In genomic region chr22:50343541-50343935, GRCh38 we compare ENCODE assay signal across 8 cellular contexts. TPM values are rescaled to one million over a fixed set of nuclear protein-coding genes. Genes with fewer than 3 reads are reported as not detected.
DNase-seq lines count a peak whose midpoint lies in the region; ATAC-seq and TF ChIP-seq lines count a peak whose summit lies in the region.

No MANE protein-coding gene starts in this region.

- H3K36me3 Mint-ChIP-seq in activated B cell treated with CpG ODN at 0.5 μM for 24 hours (ENCODE audit: low read depth) = no peaks in the 10 kb centered on the region

- no CpG with 5 or more reads among the region's 9 CpGs for WGBS in hepatocyte (ENCODE audit: low lambda C conversion rate, missing lambda C conversion rate)
- 0 to 1% (median 1%) methylated on average over 1 to 9 of the region's 9 CpGs for WGBS in spleen, 5 donors

- no peak for TF ChIP-seq CTCF in activated B cell treated with CpG ODN at 0.5 μM for 24 hours (IDR thresholded peaks at IDR 0.05)
- no peak for TF ChIP-seq CTCF in hepatocyte (IDR thresholded peaks at IDR 0.05; ENCODE audit: poor library complexity)
- no peak for TF ChIP-seq CTCF in spleen (IDR thresholded peaks at IDR 0.05 in 8 of 11, conservative IDR thresholded peaks at IDR 0.05 in 3 of 11)

- H3K9me2 ChIP-seq in hepatocyte (replicated peaks; ENCODE audit: insufficient read depth) = no peaks in the 10 kb centered on the region

- ATAC-seq in activated B cell treated with CpG ODN at 0.5 μM for 24 hours (ENCODE audit: low read depth) = no peak
- ATAC-seq in HG03039 (IDR thresholded peaks at IDR 0.05; ENCODE audit: unreplicated experiment) = no peak

- H3K9me3 ChIP-seq in hepatocyte (ENCODE audit: low read depth) = no peaks in the 10 kb centered on the region
- no peaks in the 10 kb centered on the region for H3K9me3 ChIP-seq in spleen

- H4K20me1 ChIP-seq in hepatocyte (ENCODE audit: insufficient read depth, poor library complexity, severe bottlenecking) = peaks cover 18% of the 10 kb centered on the region

- H3K4me3 Mint-ChIP-seq in activated B cell treated with CpG ODN at 0.5 μM for 24 hours = peak overlapping the region; percentile 55

- H2AFZ ChIP-seq in hepatocyte = no peak overlapping the region

- H3K27me3 Mint-ChIP-seq in activated B cell treated with CpG ODN at 0.5 μM for 24 hours = no peaks in the 10 kb centered on the region

- H3K4me1 ChIP-seq in hepatocyte (ENCODE audit: insufficient read depth) = no peaks in the 10 kb centered on the region
- H3K4me1 ChIP-seq in spleen = peaks cover 4 to 42% (median 32%) of the 10 kb centered on the region in 6 donors

- H3K36me3 ChIP-seq in H7 (replicated peaks; ENCODE audit: control insufficient read depth, insufficient read depth, low read length) = no peaks in the 10 kb centered on the region
- H3K36me3 ChIP-seq in hepatocyte (replicated peaks; ENCODE audit: insufficient read depth, low read depth) = no peaks in the 10 kb centered on the region
- peaks cover 0 to 16% (median 0%) of the 10 kb centered on the region in 6 donors for H3K36me3 ChIP-seq in spleen

- H3K79me2 ChIP-seq in hepatocyte = peaks cover 29% of the 10 kb centered on the region

- H3K27ac ChIP-seq in hepatocyte = no peak overlapping the region
- H3K27ac ChIP-seq in spleen = peak overlapping the region in 7 of 8 donors; percentile 80 to 93 (median 89)

- H3K4me3 ChIP-seq in H7 (ENCODE audit: insufficient read depth, low read depth, low read length) = peak overlapping the region; percentile 68
- peak overlapping the region; percentile 27 for H3K4me3 ChIP-seq in hepatocyte
- H3K4me3 ChIP-seq in spleen = peak overlapping the region; percentile 64 to 95 (median 71)

- no peaks in the 10 kb centered on the region for H3K9me3 Mint-ChIP-seq in activated B cell treated with CpG ODN at 0.5 μM for 24 hours

- intact Hi-C loops in activated B cell treated with CpG ODN at 0.5 μM for 24 hours (cut with micrococcal nuclease) = loop anchor here (2.0 to 5.0 kb wide), 4 partner anchors 51 to 277 kb away; partner anchors contain the start of gene CHKB
- intact Hi-C loops in spleen (cut with DNase I; ENCODE audit: low total_unique reads) = loop anchor here (5.0 to 10.0 kb wide), 2 partner anchors 91 to 131 kb away; partner anchors contain the start of genes HDAC10 and SBF1

- no peak for TF ChIP-seq POLR2A in spleen (IDR thresholded peaks at IDR 0.05)

- CTCF ChIA-PET in activated B cell treated with CpG ODN at 0.5 μM for 24 hours (lab: Charles Lee) = no interaction called here

- H3K4me2 ChIP-seq in hepatocyte = peak overlapping the region; percentile 67

- H3K27me3 ChIP-seq in H7 (ENCODE audit: control insufficient read depth, insufficient read depth, low read length) = no peaks in the 10 kb centered on the region
- no peaks in the 10 kb centered on the region for H3K27me3 ChIP-seq in hepatocyte
- no peaks in the 10 kb centered on the region for H3K27me3 ChIP-seq in spleen (replicated peaks in 1 of 7)

- POLR2A ChIA-PET in activated B cell treated with CpG ODN at 0.5 μM for 24 hours (lab: Charles Lee) = interaction anchor here (0.7 kb wide), 1 partner anchor 186 kb away, joined by 3 read pairs; the partner anchor contains the start of gene TYMP

- peaks cover 12% of the 10 kb centered on the region for H3K4me1 Mint-ChIP-seq in activated B cell treated with CpG ODN at 0.5 μM for 24 hours

- DNase-seq in H7 (no peak), activated B cell treated with CpG ODN at 0.5 μM for 24 hours (no peak), hepatocyte (ENCODE audit: low spot score) (no peak), spleen (no peak), NCI-H1417 (lab: John Stamatoyannopoulos, UW) (no peak), germinal center (ENCODE audit: low spot score) (no peak)
- no peak for DNase-seq in activated CD8-positive, alpha-beta memory T cell treated with anti-CD3 and anti-CD28 coated beads, Interleukin-2, amount 50 U/mL, for 4 hours

- H3K27ac Mint-ChIP-seq in activated B cell treated with CpG ODN at 0.5 μM for 24 hours = no peak overlapping the region

RNA-seq across cellular contexts. Expression of gene PPP6R2, which starts 0.4 kb away (rescaled TPM):
- 47.0 and 48.7 TPM in 2 replicates for total RNA-seq in H7 (2014; rRNA removed; shearing (Covaris generic))
- total RNA-seq in activated B cell treated with CpG ODN at 0.5 μM for 24 hours (64.0 and 77.3 TPM in 2 replicates), hepatocyte (43.9 and 57.9 TPM in 2 replicates), spleen (10 to 100 TPM; 54.0 to 76.2 (median 64.7) TPM)
- polyA plus RNA-seq in hepatocyte (44.1 and 47.0 TPM in 2 replicates), spleen (10 to 100 TPM; 23.6 to 48.7 (median 27.8) TPM)

RNA-seq across cellular contexts. Expression of gene DENND6B, which starts 16.7 kb away (rescaled TPM):
- 0.52 and 1.1 TPM in 2 replicates for total RNA-seq in H7 (2014; rRNA removed; shearing (Covaris generic))
- total RNA-seq in activated B cell treated with CpG ODN at 0.5 μM for 24 hours = 3.2 and 5.2 TPM in 2 replicates
- total RNA-seq in hepatocyte = 3.1 and 3.3 TPM in 2 replicates
- 8.7 and 9.0 TPM in 2 replicates for polyA plus RNA-seq in hepatocyte
- 1 to 10 TPM; 4.5 to 8.9 (median 6.0) TPM for total RNA-seq in spleen
- polyA plus RNA-seq in spleen = 10 to 100 TPM in 1 of 3 donors, 1 to 10 TPM in 2; 6.4 to 10.4 (median 9.9) TPM

RNA-seq across cellular contexts. Expression of gene PLXNB2, which starts 36.1 kb away (rescaled TPM):
- 33.4 and 39.8 TPM in 2 replicates for total RNA-seq in H7 (2014; rRNA removed; shearing (Covaris generic))
- total RNA-seq in activated B cell treated with CpG ODN at 0.5 μM for 24 hours (18.6 and 20.6 TPM in 2 replicates), hepatocyte (91.4 and 113 TPM in 2 replicates), spleen (100 to 1,000 TPM; 175 to 382 (median 278) TPM)
- polyA plus RNA-seq in hepatocyte (147 and 158 TPM in 2 replicates), spleen (100 to 1,000 TPM in 1 of 3 donors, 10 to 100 TPM in 2; 41.9 to 113 (median 68.3) TPM)
